ENCODE assay signal across 10 cellular contexts in genomic region chr2:63053889-63054725, GRCh38. TPM values are rescaled to one million over a fixed set of nuclear protein-coding genes. Genes with fewer than 3 reads are reported as not detected.
DNase-seq lines count a peak whose midpoint lies in the region; ATAC-seq lines count a peak whose summit lies in the region.
"Had no signal": no experiment of that assay in that cellular context is flagged by ENCODE, and none has a peak within 500 bp of the region (broad histone marks: within the 10 kb centered on the region; RNA-seq: fewer than 3 reads in every experiment).

No MANE protein-coding gene starts in this region.

- peak overlapping the region; percentile 31 for H3K4me3 ChIP-seq in thymus (ENCODE audit: low read length)

- ATAC-seq in HG02678 (IDR thresholded peaks at IDR 0.05; ENCODE audit: unreplicated experiment), result no peak

- peaks cover 7% of the 10 kb centered on the region for H3K9me3 ChIP-seq in thymus (ENCODE audit: control insufficient read depth)

- peaks cover 97% of the 10 kb centered on the region for H3K27me3 ChIP-seq in thymus (ENCODE audit: control insufficient read depth, insufficient read depth)

- peaks cover 73% of the 10 kb centered on the region for H3K4me1 Mint-ChIP-seq in activated naive CD4-positive, alpha-beta T cell treated with anti-CD3 and anti-CD28 coated beads, Interleukin-2, amount 10 ng/mL, durations not matched to agents 7 days and 5 days
- H3K4me1 Mint-ChIP-seq in activated naive CD8-positive, alpha-beta T cell (ENCODE audit: low read depth), result peaks cover 70% of the 10 kb centered on the region

- peaks cover 31% of the 10 kb centered on the region for H3K4me1 ChIP-seq in thymus (ENCODE audit: control insufficient read depth, insufficient read depth, low read length)

- DNase-seq in activated naive CD4-positive, alpha-beta T cell treated with anti-CD3 and anti-CD28 coated beads, Interleukin-2, amount 10 ng/mL, durations not matched to agents 7 days and 5 days, result peak; percentile 45
- DNase-seq in activated naive CD4-positive, alpha-beta T cell treated with Interleukin-2 at 50 U/mL for 16 hours, result no peak
- peak; percentile 51 for DNase-seq in kidney tubule cell (ENCODE audit: low spot score)
- no peak for DNase-seq in foreskin melanocyte
- DNase-seq in posterior vena cava (ENCODE audit: low spot score), result no peak
- DNase-seq: Calu3, SIG-M5 had no signal

- H3K27me3 Mint-ChIP-seq in activated naive CD4-positive, alpha-beta T cell treated with anti-CD3 and anti-CD28 coated beads, Interleukin-2, amount 10 ng/mL, durations not matched to agents 7 days and 5 days, result peaks cover 98% of the 10 kb centered on the region
- peaks cover 44% of the 10 kb centered on the region for H3K27me3 Mint-ChIP-seq in activated naive CD8-positive, alpha-beta T cell

- H3K36me3 ChIP-seq in thymus (ENCODE audit: control insufficient read depth, insufficient read depth), result no peaks in the 10 kb centered on the region

- no peaks in the 10 kb centered on the region for H3K9me3 Mint-ChIP-seq in activated naive CD4-positive, alpha-beta T cell treated with anti-CD3 and anti-CD28 coated beads, Interleukin-2, amount 10 ng/mL, durations not matched to agents 7 days and 5 days
- no peaks in the 10 kb centered on the region for H3K9me3 Mint-ChIP-seq in activated naive CD8-positive, alpha-beta T cell (ENCODE audit: low read depth)

- H3K36me3 Mint-ChIP-seq in activated naive CD4-positive, alpha-beta T cell treated with anti-CD3 and anti-CD28 coated beads, Interleukin-2, amount 10 ng/mL, durations not matched to agents 7 days and 5 days, result peaks cover 10% of the 10 kb centered on the region
- H3K36me3 Mint-ChIP-seq in activated naive CD8-positive, alpha-beta T cell, result no peaks in the 10 kb centered on the region

- intact Hi-C loops in posterior vena cava (cut with DNase I), result no loop called here

- peak overlapping the region; percentile 55 for H3K4me3 Mint-ChIP-seq in activated naive CD4-positive, alpha-beta T cell treated with anti-CD3 and anti-CD28 coated beads, Interleukin-2, amount 10 ng/mL, durations not matched to agents 7 days and 5 days
- peak overlapping the region; percentile 75 for H3K4me3 Mint-ChIP-seq in activated naive CD8-positive, alpha-beta T cell

- H3K27ac Mint-ChIP-seq in activated naive CD4-positive, alpha-beta T cell treated with anti-CD3 and anti-CD28 coated beads, Interleukin-2, amount 10 ng/mL, durations not matched to agents 7 days and 5 days, result peak overlapping the region; percentile 25
- H3K27ac Mint-ChIP-seq in activated naive CD8-positive, alpha-beta T cell, result no peak overlapping the region

- whole genome bisulfite sequencing in thymus, result 3% methylated on average over 51 of the region's 51 CpGs

- H3K27ac ChIP-seq in thymus (ENCODE audit: low read depth), result no peak overlapping the region

- CTCF ChIA-PET in activated naive CD4-positive, alpha-beta T cell treated with anti-CD3 and anti-CD28 coated beads, Interleukin-2, amount 10 ng/mL, durations not matched to agents 7 days and 5 days (lab: Charles Lee), result no interaction called here

RNA-seq across cellular contexts. Expression of gene OTX1, which starts 3.5 kb away (rescaled TPM):
- 0.09 TPM for polyA plus RNA-seq in thymus
- total RNA-seq in posterior vena cava, result not detected

Comparison
In these comparisons a context has a peak if more than half of its experiments do, and no peak if none do; other contexts are left out.
1. DNase-seq: peak in activated naive CD4-positive, alpha-beta T cell treated with anti-CD3 and anti-CD28 coated beads, Interleukin-2, amount 10 ng/mL, durations not matched to agents 7 days and 5 days (single experiment) and kidney tubule cell (single experiment); none in activated naive CD4-positive, alpha-beta T cell treated with Interleukin-2 at 50 U/mL for 16 hours (single experiment), foreskin melanocyte (single experiment) and posterior vena cava (single experiment).